9 cellular contexts compared by ENCODE assay signal in the genomic region with DNA sequence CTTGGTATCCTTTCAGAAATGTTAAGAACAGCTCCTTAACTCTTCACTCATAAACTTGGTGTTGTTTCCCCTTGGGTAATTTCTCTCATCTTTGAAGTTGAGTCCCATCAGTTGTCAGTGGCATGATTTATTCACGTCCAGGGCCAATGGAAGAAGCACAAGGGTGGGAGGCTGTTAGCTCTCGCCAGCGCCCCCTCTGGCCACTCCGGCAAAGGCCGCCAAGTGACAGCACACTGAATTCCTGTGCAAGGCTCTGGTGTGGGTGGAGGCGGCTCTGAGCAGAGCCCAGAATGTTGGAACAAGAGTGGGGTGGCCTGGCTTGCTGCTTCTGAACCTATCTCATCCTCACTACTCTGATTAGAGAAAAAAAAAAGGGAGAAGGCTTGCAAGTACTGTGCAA. TPM values are rescaled to one million over a fixed set of nuclear protein-coding genes. Genes with fewer than 3 reads are reported as not detected.
DNase-seq lines count a peak whose midpoint lies in the region; ATAC-seq and TF ChIP-seq lines count a peak whose summit lies in the region.
"Had no signal": no experiment of that assay in that cellular context is flagged by ENCODE, and none has a peak within 500 bp of the region (broad histone marks: within the 10 kb centered on the region; RNA-seq: fewer than 3 reads in every experiment).

No MANE protein-coding gene starts in this region.

- H3K4me3 ChIP-seq in Panc1 (ENCODE audit: low read depth in 2 of 2, low read length in 2 of 2) (no peak overlapping the region), foreskin fibroblast (ENCODE audit: low read depth in 1 of 2, low read length in 2 of 2) (no peak overlapping the region), testis (no peak overlapping the region), Peyer's patch (no peak overlapping the region)

- H3K36me3 Mint-ChIP-seq in activated CD4-positive, alpha-beta memory T cell treated with anti-CD3 and anti-CD28 coated beads for 36 hours = no peaks in the 10 kb centered on the region
- H3K36me3 Mint-ChIP-seq in activated CD4-positive, alpha-beta memory T cell treated with anti-CD3 and anti-CD28 coated beads, Interleukin-2, amount 10 ng/mL, durations not matched to agents 7 days and 5 days (ENCODE audit: low read depth) = no peaks in the 10 kb centered on the region

- TF ChIP-seq POLR2A in testis (IDR thresholded peaks at IDR 0.05) (no peak), Peyer's patch (IDR thresholded peaks at IDR 0.05) (no peak)

- POLR2A ChIA-PET in activated CD4-positive, alpha-beta memory T cell treated with anti-CD3 and anti-CD28 coated beads for 36 hours (lab: Charles Lee) = no interaction called here
- POLR2A ChIA-PET in activated CD4-positive, alpha-beta memory T cell treated with anti-CD3 and anti-CD28 coated beads, Interleukin-2, amount 10 ng/mL, durations not matched to agents 7 days and 5 days (lab: Charles Lee) = no interaction called here
- POLR2A ChIA-PET in Panc1 (lab: Charles Lee) = interaction anchor here (0.7 kb wide), 1 partner anchor 260 kb away, joined by 3 read pairs; no protein-coding TSS in a partner anchor
- POLR2A ChIA-PET in GM10248 (lab: Yijun Ruan, JAX) = no interaction called here

- H3K9me3 ChIP-seq in Panc1 (ENCODE audit: control insufficient read depth, insufficient read depth, low read depth, low read length) = no peaks in the 10 kb centered on the region
- H3K9me3 ChIP-seq in testis = no peaks in the 10 kb centered on the region
- H3K9me3 ChIP-seq in Peyer's patch = no peaks in the 10 kb centered on the region

- H3K27ac Mint-ChIP-seq in activated CD4-positive, alpha-beta memory T cell treated with anti-CD3 and anti-CD28 coated beads for 36 hours = no peak overlapping the region
- H3K27ac Mint-ChIP-seq in activated CD4-positive, alpha-beta memory T cell treated with anti-CD3 and anti-CD28 coated beads, Interleukin-2, amount 10 ng/mL, durations not matched to agents 7 days and 5 days = no peak overlapping the region
- H3K27ac Mint-ChIP-seq: activated CD4-positive, alpha-beta T cell treated with anti-CD3 and anti-CD28 coated beads, Interleukin-2, amount 10 ng/mL, durations not matched to agents 7 days and 5 days had no signal

- in situ Hi-C loops in Panc1 (cut with HindIII; ENCODE audit: low pct_unique_long_range_greater_than_20kb, low sequenced_read_pairs) = no loop called here

- peak; percentile 60; the same call in 1 of the 2 replicates for ATAC-seq in Panc1

- no peak overlapping the region for H3K4me3 Mint-ChIP-seq in activated CD4-positive, alpha-beta memory T cell treated with anti-CD3 and anti-CD28 coated beads for 36 hours
- no peak overlapping the region for H3K4me3 Mint-ChIP-seq in activated CD4-positive, alpha-beta memory T cell treated with anti-CD3 and anti-CD28 coated beads, Interleukin-2, amount 10 ng/mL, durations not matched to agents 7 days and 5 days
- H3K4me3 Mint-ChIP-seq: activated CD4-positive, alpha-beta T cell treated with anti-CD3 and anti-CD28 coated beads, Interleukin-2, amount 10 ng/mL, durations not matched to agents 7 days and 5 days had no signal

- H3K27me3 Mint-ChIP-seq in activated CD4-positive, alpha-beta memory T cell treated with anti-CD3 and anti-CD28 coated beads for 36 hours = peaks cover 16% of the 10 kb centered on the region
- peaks cover 29% of the 10 kb centered on the region for H3K27me3 Mint-ChIP-seq in activated CD4-positive, alpha-beta memory T cell treated with anti-CD3 and anti-CD28 coated beads, Interleukin-2, amount 10 ng/mL, durations not matched to agents 7 days and 5 days

- H3K4me1 Mint-ChIP-seq in activated CD4-positive, alpha-beta memory T cell treated with anti-CD3 and anti-CD28 coated beads for 36 hours (ENCODE audit: low read depth) = no peaks in the 10 kb centered on the region
- no peaks in the 10 kb centered on the region for H3K4me1 Mint-ChIP-seq in activated CD4-positive, alpha-beta memory T cell treated with anti-CD3 and anti-CD28 coated beads, Interleukin-2, amount 10 ng/mL, durations not matched to agents 7 days and 5 days
- H3K4me1 Mint-ChIP-seq: activated CD4-positive, alpha-beta T cell treated with anti-CD3 and anti-CD28 coated beads, Interleukin-2, amount 10 ng/mL, durations not matched to agents 7 days and 5 days had no signal

- no TSS peak for BruUV-seq in Panc1 (replicated peaks; lab: Mats Ljungman, UMichigan)

- WGBS in testis, 2 donors = 34 to 35% methylated on average over 6 of the region's 6 CpGs

- H3K27me3 ChIP-seq in Panc1 (ENCODE audit: control insufficient read depth, insufficient read depth, low read length) (no peaks in the 10 kb centered on the region), testis (no peaks in the 10 kb centered on the region), Peyer's patch (no peaks in the 10 kb centered on the region)

- TF ChIP-seq CTCF in Panc1 (IDR thresholded peaks at IDR 0.05) = peak; percentile 69
- TF ChIP-seq CTCF in foreskin fibroblast (IDR thresholded peaks at IDR 0.05; ENCODE audit: low read depth, low read length) = peak; percentile 60
- TF ChIP-seq CTCF in testis (IDR thresholded peaks at IDR 0.05) = peak in 2 of 3 experiments; percentile 33 to 63
- no peak for TF ChIP-seq CTCF in GM10248 (IDR thresholded peaks at IDR 0.05; ENCODE audit: control extremely low read depth, extremely low read depth, low read depth, missing control alignments)
- no peak for TF ChIP-seq CTCF in Peyer's patch (IDR thresholded peaks at IDR 0.05)

- H3K36me3 ChIP-seq in Panc1 (ENCODE audit: control insufficient read depth, insufficient read depth, low read length) = no peaks in the 10 kb centered on the region
- no peaks in the 10 kb centered on the region for H3K36me3 ChIP-seq in testis (ENCODE audit: low read depth, missing control alignments)
- no peaks in the 10 kb centered on the region for H3K36me3 ChIP-seq in Peyer's patch

- CTCF ChIA-PET in activated CD4-positive, alpha-beta memory T cell treated with anti-CD3 and anti-CD28 coated beads for 36 hours (lab: Charles Lee) = interaction anchor here (0.7 to 1.5 kb wide), 6 partner anchors 8 to 44 kb away, joined by 3 to 5 read pairs (median 3); no protein-coding TSS in a partner anchor
- CTCF ChIA-PET in activated CD4-positive, alpha-beta memory T cell treated with anti-CD3 and anti-CD28 coated beads, Interleukin-2, amount 10 ng/mL, durations not matched to agents 7 days and 5 days (lab: Charles Lee) = interaction anchor here (1.3 to 1.5 kb wide), 2 partner anchors 9 to 27 kb away, joined by 3 to 6 read pairs; no protein-coding TSS in a partner anchor
- CTCF ChIA-PET in Panc1 (lab: Charles Lee) (no interaction called here), GM10248 (lab: Yijun Ruan, JAX) (interaction anchor here (0.9 to 2.5 kb wide), 4 partner anchors 8 to 152 kb away, joined by 3 to 10 read pairs (median 5); no protein-coding TSS in a partner anchor)

- H3K4me1 ChIP-seq in Panc1 (ENCODE audit: control insufficient read depth, insufficient read depth, low read length) (no peaks in the 10 kb centered on the region), testis (no peaks in the 10 kb centered on the region), Peyer's patch (no peaks in the 10 kb centered on the region)

- DNase-seq in activated CD4-positive, alpha-beta memory T cell treated with anti-CD3 and anti-CD28 coated beads for 36 hours = peak; percentile 51
- no peak for DNase-seq in activated CD4-positive, alpha-beta memory T cell treated with anti-CD3 and anti-CD28 coated beads, Interleukin-2, amount 10 ng/mL, durations not matched to agents 7 days and 5 days
- DNase-seq in Panc1 (ENCODE audit: low read depth, low spot score) (no peak), foreskin fibroblast (peak in 1 of 2 donors; percentile 53), testis (peak; percentile 83), GM10248 (ENCODE audit: extremely low spot score) (no peak), Kasumi-1 (lab: John Stamatoyannopoulos, UW) (no peak), Peyer's patch (no peak)
- DNase-seq: activated CD4-positive, alpha-beta T cell treated with anti-CD3 and anti-CD28 coated beads, Interleukin-2, amount 10 ng/mL, durations not matched to agents 7 days and 5 days had no signal

- no peaks in the 10 kb centered on the region for H3K9me3 Mint-ChIP-seq in activated CD4-positive, alpha-beta memory T cell treated with anti-CD3 and anti-CD28 coated beads for 36 hours
- peaks cover 2% of the 10 kb centered on the region for H3K9me3 Mint-ChIP-seq in activated CD4-positive, alpha-beta memory T cell treated with anti-CD3 and anti-CD28 coated beads, Interleukin-2, amount 10 ng/mL, durations not matched to agents 7 days and 5 days

- H3K27ac ChIP-seq in Panc1 (ENCODE audit: low read length) (no peak overlapping the region), testis (no peak overlapping the region), Peyer's patch (no peak overlapping the region)

- intact Hi-C loops in activated CD4-positive, alpha-beta memory T cell treated with anti-CD3 and anti-CD28 coated beads for 36 hours (cut with micrococcal nuclease) = no loop called here
- intact Hi-C loops in Panc1 (cut with micrococcal nuclease; ENCODE audit: unreplicated experiment) (no loop called here), testis (cut with DNase I; ENCODE audit: low total_unique reads) (no loop called here)

RNA-seq across cellular contexts. Expression of a gene that starts 13.1 kb away (rescaled TPM):
- total RNA-seq in activated CD4-positive, alpha-beta memory T cell treated with anti-CD3 and anti-CD28 coated beads for 36 hours = not detected
- total RNA-seq in activated CD4-positive, alpha-beta memory T cell treated with anti-CD3 and anti-CD28 coated beads, Interleukin-2, amount 10 ng/mL, durations not matched to agents 7 days and 5 days = under 1 TPM in 1 of 2 experiments, not detected in 1; 0.08 TPM
- total RNA-seq in Panc1 (2021; ENCODE audit: unreplicated experiment) (0.67 TPM), testis (10 to 100 TPM in 1 of 2 donors, 1 to 10 TPM in 1; 9.6 to 17.7 TPM), Peyer's patch (10 to 100 TPM in 1 of 4 donors, 1 to 10 TPM in 3; 4.9 to 21.5 (median 8.7) TPM)
- polyA plus RNA-seq in Panc1 (2012; ENCODE audit: insufficient read length) = 0.28 TPM
- polyA plus RNA-seq in testis (ENCODE audit: insufficient read depth, low read depth, low replicate concordance) = 23.1 TPM
- total RNA-seq: activated CD4-positive, alpha-beta T cell treated with anti-CD3 and anti-CD28 coated beads, Interleukin-2, amount 10 ng/mL, durations not matched to agents 7 days and 5 days had no signal

RNA-seq across cellular contexts. Expression of a gene that starts 39.5 kb away (rescaled TPM):
- total RNA-seq in activated CD4-positive, alpha-beta memory T cell treated with anti-CD3 and anti-CD28 coated beads for 36 hours = not detected
- total RNA-seq in activated CD4-positive, alpha-beta memory T cell treated with anti-CD3 and anti-CD28 coated beads, Interleukin-2, amount 10 ng/mL, durations not matched to agents 7 days and 5 days = not detected
- total RNA-seq in Panc1 (2021; ENCODE audit: unreplicated experiment) = not detected
- polyA plus RNA-seq in Panc1 (2012; ENCODE audit: insufficient read length) = not detected
- total RNA-seq in testis = 10 to 100 TPM in 1 of 2 donors, 1 to 10 TPM in 1; 5.5 to 21.4 TPM
- polyA plus RNA-seq in testis (ENCODE audit: insufficient read depth, low read depth, low replicate concordance) = 40.7 TPM
- not detected for total RNA-seq in Peyer's patch
- total RNA-seq: activated CD4-positive, alpha-beta T cell treated with anti-CD3 and anti-CD28 coated beads, Interleukin-2, amount 10 ng/mL, durations not matched to agents 7 days and 5 days had no signal

Comparison
In these comparisons a context has a peak if more than half of its experiments do, and no peak if none do; other contexts are left out.
1. DNase-seq: peak in activated CD4-positive, alpha-beta memory T cell treated with anti-CD3 and anti-CD28 coated beads for 36 hours (single experiment) and testis (single experiment); none in activated CD4-positive, alpha-beta memory T cell treated with anti-CD3 and anti-CD28 coated beads, Interleukin-2, amount 10 ng/mL, durations not matched to agents 7 days and 5 days (single experiment), Panc1 (single experiment), GM10248 (single experiment), Kasumi-1 (0 of 2) and Peyer's patch (0 of 3).
2. CTCF ChIP-seq: peak in Panc1 (single experiment), foreskin fibroblast (single experiment) and testis (2 of 3); none in GM10248 (single experiment) and Peyer's patch (0 of 6).